23 cellular contexts compared by ENCODE assay signal in genomic region chr16:56956756-56957155, GRCh38. TPM values are rescaled to one million over a fixed set of nuclear protein-coding genes. Genes with fewer than 3 reads are reported as not detected.
DNase-seq lines count a peak whose midpoint lies in the region; ATAC-seq, FAIRE-seq and TF ChIP-seq lines count a peak whose summit lies in the region.
"Had no signal": no experiment of that assay in that cellular context is flagged by ENCODE, and none has a peak within 500 bp of the region (broad histone marks: within the 10 kb centered on the region; RNA-seq: fewer than 3 reads in every experiment).

No MANE protein-coding gene starts in this region.

- no peak overlapping the region for H3K27ac ChIP-seq in K562 (ENCODE audit: extremely low read depth, low read depth, low read length)
- H3K27ac ChIP-seq in neural progenitor cell, result no peak overlapping the region
- H3K27ac ChIP-seq in stomach, result no peak overlapping the region
- H3K27ac ChIP-seq: body of pancreas, coronary artery, SJSA1 had no signal

- intact Hi-C loops in K562 (cut with micrococcal nuclease) (no loop called here), stomach (cut with DNase I; ENCODE audit: low total_unique reads) (no loop called here)

- H3K4me2 ChIP-seq in K562 (ENCODE audit: insufficient read depth, low read length) (no peak overlapping the region), neural progenitor cell (no peak overlapping the region)

- ATAC-seq in K562 (no peak; the same call in 2 of the 3 replicates), HG02981 (IDR thresholded peaks at IDR 0.05; ENCODE audit: unreplicated experiment) (no peak)
- ATAC-seq: activated naive CD4-positive, alpha-beta T cell treated with anti-CD3 and anti-CD28 coated beads, Interleukin-2, amount 50 U/mL, for 72 hours; body of pancreas; Panc1 had no signal

- POLR2A ChIA-PET in K562 (lab: Yijun Ruan, JAX), result interaction anchor here (0.8 to 2.0 kb wide), 3 partner anchors 9 to 545 kb away, joined by 3 to 7 read pairs (median 4); no protein-coding TSS in a partner anchor

- no peaks in the 10 kb centered on the region for H3K79me2 ChIP-seq in K562 (ENCODE audit: control insufficient read depth, insufficient read depth, low read length)
- no peaks in the 10 kb centered on the region for H3K79me2 ChIP-seq in neural progenitor cell (ENCODE audit: low read depth)

- no peak for FAIRE-seq in K562 (lab: Jason Lieb, UNC)
- FAIRE-seq: endometrium, urothelium cell line had no signal

- H3K27ac Mint-ChIP-seq in HFFc6 (no peak overlapping the region), neural progenitor cell (no peak overlapping the region)
- H3K27ac Mint-ChIP-seq: activated naive CD4-positive, alpha-beta T cell treated with anti-CD3 and anti-CD28 coated beads, Interleukin-2, amount 50 U/mL, for 72 hours; IgD-negative memory B cell; immature natural killer cell; T-helper 1 cell treated with Interleukin-12 subunit alpha and Interleukin-12 subunit beta and Interleukin-4 antibody, amounts not matched to agents 30 μg/mL and 1 μg/mL, for 36 hours had no signal

- no peak overlapping the region for H3K4me3 ChIP-seq in GM12864 (ENCODE audit: low read depth, low read length)
- no peak overlapping the region for H3K4me3 ChIP-seq in K562
- H3K4me3 ChIP-seq in neural progenitor cell, result no peak overlapping the region
- H3K4me3 ChIP-seq in stomach, result no peak overlapping the region
- H3K4me3 ChIP-seq: body of pancreas, coronary artery, SJSA1 had no signal

- no peak for TF ChIP-seq EP300 in K562 (IDR thresholded peaks at IDR 0.05; ENCODE audit: low read length)
- TF ChIP-seq EP300 in stomach (IDR thresholded peaks at IDR 0.05), result no peak

- H3K36me3 Mint-ChIP-seq in HFFc6 (ENCODE audit: low read depth) (no peaks in the 10 kb centered on the region), neural progenitor cell (no peaks in the 10 kb centered on the region)
- H3K36me3 Mint-ChIP-seq: activated naive CD4-positive, alpha-beta T cell treated with anti-CD3 and anti-CD28 coated beads, Interleukin-2, amount 50 U/mL, for 72 hours; IgD-negative memory B cell; immature natural killer cell had no signal

- peak; percentile 33 for TF ChIP-seq CTCF in GM12864 (IDR thresholded peaks at IDR 0.05; ENCODE audit: low read depth, low read length, missing control alignments)
- peak; percentile 57 for TF ChIP-seq CTCF in HFFc6 (IDR thresholded peaks at IDR 0.05)
- TF ChIP-seq CTCF in K562 (IDR thresholded peaks at IDR 0.05 in 2 of 3, conservative IDR thresholded peaks at IDR 0.05 in 1 of 3; ENCODE audit: insufficient read depth in 2 of 3, low read depth in 1 of 3, low read length in 3 of 3), result peak in 2 of 3 experiments; percentile 19 to 23; a peak in 2 of 6 replicates
- TF ChIP-seq CTCF in neural progenitor cell (IDR thresholded peaks at IDR 0.05), result peak; percentile 14
- TF ChIP-seq CTCF in stomach (IDR thresholded peaks at IDR 0.05), result no peak

- H3K4me1 ChIP-seq in K562 (replicated peaks in 1 of 2; ENCODE audit: control insufficient read depth in 2 of 2, insufficient read depth in 2 of 2, low read length in 2 of 2) (peaks cover 0 to 8% of the 10 kb centered on the region in 2 experiments; a peak in 2 of 5 replicates), neural progenitor cell (no peaks in the 10 kb centered on the region), stomach (peaks cover 0 to 22% (median 0%) of the 10 kb centered on the region in 4 donors)
- H3K4me1 ChIP-seq: body of pancreas, Caco-2, SJSA1 had no signal

- no peak for TF ChIP-seq RAD21 in K562 (CRISPR knock-in tag; conservative IDR thresholded peaks at IDR 0.05 in 1 of 2, IDR thresholded peaks at IDR 0.05 in 1 of 2)

- H3K9me1 ChIP-seq in K562 (ENCODE audit: control insufficient read depth, insufficient read depth, low read length), result no peaks in the 10 kb centered on the region

- TF ChIP-seq POLR2A in K562 (conservative IDR thresholded peaks at IDR 0.05), result no peak
- no peak for TF ChIP-seq POLR2A in stomach (IDR thresholded peaks at IDR 0.05)

- DNase-seq in GM12864 (ENCODE audit: low read depth) (no peak), HFFc6 (no peak), K562 (ENCODE audit: extremely low read depth in 1 of 4, low spot score in 3 of 4) (no peak), neural progenitor cell (ENCODE audit: low spot score) (no peak), NCI-H345 (lab: John Stamatoyannopoulos, UW) (no peak), stomach (no peak), NCI-H1105 (lab: John Stamatoyannopoulos, UW) (no peak)
- DNase-seq: activated CD4-positive, alpha-beta T cell treated with anti-CD3 and anti-CD28 coated beads, Interleukin-2, amount 50 U/mL, for 1 hour; activated T-cell treated with anti-CD3 and anti-CD28 coated beads, Interleukin-2, amount 50 U/mL, for 48 hours; AML-193; body of pancreas; Caco-2; immature natural killer cell; NCI-H82 had no signal

- H3K27me3 Mint-ChIP-seq in HFFc6 (ENCODE audit: insufficient read depth) (peaks cover 4% of the 10 kb centered on the region), neural progenitor cell (ENCODE audit: insufficient read depth, low read depth) (peaks cover 8% of the 10 kb centered on the region)
- H3K27me3 Mint-ChIP-seq: IgD-negative memory B cell had no signal

- H4K20me1 ChIP-seq in K562 (replicated peaks; ENCODE audit: control insufficient read depth, insufficient read depth, low read length), result no peaks in the 10 kb centered on the region
- no peaks in the 10 kb centered on the region for H4K20me1 ChIP-seq in neural progenitor cell (ENCODE audit: low read depth)

- no peak overlapping the region for H3K4me3 Mint-ChIP-seq in HFFc6
- H3K4me3 Mint-ChIP-seq in neural progenitor cell, result no peak overlapping the region
- H3K4me3 Mint-ChIP-seq: IgD-negative memory B cell; immature natural killer cell; T-helper 1 cell treated with Interleukin-12 subunit alpha and Interleukin-12 subunit beta and Interleukin-4 antibody, amounts not matched to agents 30 μg/mL and 1 μg/mL, for 36 hours had no signal

- H3K27me3 ChIP-seq in K562 (ENCODE audit: control insufficient read depth in 2 of 2, insufficient read depth in 2 of 2, low read length in 2 of 2), result peaks cover 17 to 28% of the 10 kb centered on the region in 2 experiments; a peak in 4 of 5 replicates
- H3K27me3 ChIP-seq in neural progenitor cell, result no peaks in the 10 kb centered on the region
- no peaks in the 10 kb centered on the region for H3K27me3 ChIP-seq in stomach
- H3K27me3 ChIP-seq: body of pancreas, SJSA1 had no signal

- no TSS peak for BruUV-seq in K562 (replicated peaks; lab: Mats Ljungman, UMichigan)

- peaks cover 9% of the 10 kb centered on the region; the same call in 1 of the 2 replicates for H3K4me1 Mint-ChIP-seq in HFFc6 (ENCODE audit: low read depth)
- H3K4me1 Mint-ChIP-seq in neural progenitor cell, result no peaks in the 10 kb centered on the region
- H3K4me1 Mint-ChIP-seq: immature natural killer cell had no signal

- no peaks in the 10 kb centered on the region for H3F3A ChIP-seq in neural progenitor cell (ENCODE audit: low read depth)

- 13% methylated on average over 4 of the region's 4 CpGs for WGBS in K562 (ENCODE audit: insufficient coverage, low coverage, missing lambda C conversion rate)
- 39 to 68% (median 51%) methylated on average over 4 of the region's 4 CpGs for WGBS in stomach, 5 donors

- H3K36me3 ChIP-seq in K562 (ENCODE audit: control insufficient read depth, insufficient read depth, low read length) (no peaks in the 10 kb centered on the region), neural progenitor cell (no peaks in the 10 kb centered on the region), stomach (no peaks in the 10 kb centered on the region)
- H3K36me3 ChIP-seq: SJSA1 had no signal

- in situ Hi-C loops in K562 (cut with MboI), result no loop called here

- H3K9me3 ChIP-seq in K562 (replicated peaks; ENCODE audit: control insufficient read depth, insufficient read depth, low read depth, low read length) (0 out of 2 replicates have a peak, but pooled peaks cover 1% of the 10 kb centered on the region), neural progenitor cell (ENCODE audit: low read depth) (no peaks in the 10 kb centered on the region), stomach (no peaks in the 10 kb centered on the region)
- H3K9me3 ChIP-seq: body of pancreas, Caco-2, SJSA1 had no signal

- H3K9ac ChIP-seq in K562 (ENCODE audit: insufficient read depth in 1 of 2, low read depth in 2 of 2, low read length in 2 of 2) (no peak overlapping the region), neural progenitor cell (no peak overlapping the region)

- H3K9me3 Mint-ChIP-seq in HFFc6 (no peaks in the 10 kb centered on the region), neural progenitor cell (no peaks in the 10 kb centered on the region)
- H3K9me3 Mint-ChIP-seq: activated naive CD4-positive, alpha-beta T cell treated with anti-CD3 and anti-CD28 coated beads, Interleukin-2, amount 50 U/mL, for 72 hours; IgD-negative memory B cell; immature natural killer cell; T-helper 1 cell treated with Interleukin-12 subunit alpha and Interleukin-12 subunit beta and Interleukin-4 antibody, amounts not matched to agents 30 μg/mL and 1 μg/mL, for 36 hours had no signal

- H2AFZ ChIP-seq in K562 (ENCODE audit: low read depth, low read length), result no peak overlapping the region
- no peak overlapping the region for H2AFZ ChIP-seq in neural progenitor cell (replicated peaks)

- CTCF ChIA-PET in K562 (lab: Yijun Ruan, JAX; ENCODE audit: low intra/inter-chr PET ratio), result no interaction called here

RNA-seq across cellular contexts. Expression of gene CETP, which starts 5.0 kb away (rescaled TPM):
- not detected for total RNA-seq in HFFc6 (2021; fragmentation: NEBNext Ultra II Directional; extraction: Animal tissue kit (Norgen Biotek cat#: 25700))
- 0.37 TPM in 1 of 2 replicates, not detected in the other for total RNA-seq in K562 (2011; cell fraction: chromatin; rRNA removed; ENCODE audit: low replicate concordance)
- total RNA-seq in K562 (2011; cell fraction: nucleolus; rRNA removed), result 0.17 TPM in 1 of 2 replicates, not detected in the other
- total RNA-seq in K562 (2011; cell fraction: nucleoplasm; rRNA removed), result not detected in 2 replicates
- not detected in 2 replicates for total RNA-seq in K562 (2014; rRNA removed)
- not detected in 2 replicates for total RNA-seq in K562 (2014; rRNA removed; fragmentation: Illumina TruSeq; extraction: Trizol)
- total RNA-seq in K562 (2015; rRNA removed; fragmentation: Illumina TruSeq; extraction: Trizol), result not detected in 2 replicates
- total RNA-seq in K562 (2021), result not detected in 2 replicates
- polyA plus RNA-seq in K562 (2011; rRNA removed), result 0.05 TPM in 1 of 2 replicates, not detected in the other
- 0.06 TPM in 1 of 2 replicates, not detected in the other for polyA plus RNA-seq in K562 (2011; cell fraction: cytosol; rRNA removed)
- polyA plus RNA-seq in K562 (2011; cell fraction: nucleus; rRNA removed), result 0.06 and 0.30 TPM in 2 replicates
- 0.06 TPM in 1 of 2 replicates, not detected in the other for polyA plus RNA-seq in K562 (2012)
- polyA plus RNA-seq in K562 (2014; fragmentation: Illumina TruSeq; extraction: Trizol), result not detected in 2 replicates
- under 1 TPM in 1 of 2 experiments, not detected in 1; 0.07 TPM for polyA plus RNA-seq in K562 (2014; fragmentation: Nextera tagmentation; extraction: Ambion mirVana)
- polyA plus RNA-seq in K562 (2014; rRNA removed), result 0.11 TPM in 1 of 2 replicates, not detected in the other
- not detected in 2 replicates for polyA minus RNA-seq in K562 (2011; rRNA and poly(A)+ RNA removed)
- not detected in 2 replicates for polyA minus RNA-seq in K562 (2011; cell fraction: cytosol; rRNA and poly(A)+ RNA removed)
- not detected in 2 replicates for polyA minus RNA-seq in K562 (2011; cell fraction: nucleus; rRNA and poly(A)+ RNA removed)
- total RNA-seq in neural progenitor cell (ENCODE audit: low replicate concordance), result 0.28 TPM in 1 of 2 replicates, not detected in the other
- 1 to 10 TPM in 1 of 5 donors, not detected in 4; 2.9 TPM for total RNA-seq in stomach
- under 1 TPM; 0.18 to 0.46 (median 0.19) TPM for polyA plus RNA-seq in stomach
- total RNA-seq: activated naive CD4-positive, alpha-beta T cell treated with anti-CD3 and anti-CD28 coated beads, Interleukin-2, amount 50 U/mL, for 72 hours; Caco-2 had no signal

RNA-seq across cellular contexts. Expression of gene HERPUD1, which starts 24.8 kb away (rescaled TPM):
- 100 to 1,000 TPM in 3 of 6 experiments, 10 to 100 TPM in 3; 87.9 to 109 (median 96.9) TPM for total RNA-seq in HFFc6 (2021; fragmentation: NEBNext Ultra II Directional; extraction: Animal tissue kit (Norgen Biotek cat#: 25700))
- 163 and 256 TPM in 2 replicates for total RNA-seq in K562 (2011; cell fraction: chromatin; rRNA removed; ENCODE audit: low replicate concordance)
- total RNA-seq in K562 (2011; cell fraction: nucleolus; rRNA removed), result 127 and 147 TPM in 2 replicates
- total RNA-seq in K562 (2011; cell fraction: nucleoplasm; rRNA removed), result 170 and 203 TPM in 2 replicates
- total RNA-seq in K562 (2014; rRNA removed), result 25.8 and 26.8 TPM in 2 replicates
- 49.3 and 65.4 TPM in 2 replicates for total RNA-seq in K562 (2014; rRNA removed; fragmentation: Illumina TruSeq; extraction: Trizol)
- 18.1 and 19.2 TPM in 2 replicates for total RNA-seq in K562 (2015; rRNA removed; fragmentation: Illumina TruSeq; extraction: Trizol)
- total RNA-seq in K562 (2021), result 54.4 and 60.7 TPM in 2 replicates
- 50.0 and 90.9 TPM in 2 replicates for polyA plus RNA-seq in K562 (2011; rRNA removed)
- 36.4 and 59.0 TPM in 2 replicates for polyA plus RNA-seq in K562 (2011; cell fraction: cytosol; rRNA removed)
- polyA plus RNA-seq in K562 (2011; cell fraction: nucleus; rRNA removed), result 92.5 and 115 TPM in 2 replicates
- 28.0 and 112 TPM in 2 replicates for polyA plus RNA-seq in K562 (2012)
- 57.8 and 60.7 TPM in 2 replicates for polyA plus RNA-seq in K562 (2014; fragmentation: Illumina TruSeq; extraction: Trizol)
- polyA plus RNA-seq in K562 (2014; fragmentation: Nextera tagmentation; extraction: Ambion mirVana), result 10 to 100 TPM; 14.2 to 17.8 TPM
- 32.0 and 37.4 TPM in 2 replicates for polyA plus RNA-seq in K562 (2014; rRNA removed)
- polyA minus RNA-seq in K562 (2011; rRNA and poly(A)+ RNA removed), result 49.2 and 70.6 TPM in 2 replicates
- 36.1 and 42.5 TPM in 2 replicates for polyA minus RNA-seq in K562 (2011; cell fraction: cytosol; rRNA and poly(A)+ RNA removed)
- polyA minus RNA-seq in K562 (2011; cell fraction: nucleus; rRNA and poly(A)+ RNA removed), result 36.1 and 75.2 TPM in 2 replicates
- 16.1 and 18.1 TPM in 2 replicates for total RNA-seq in neural progenitor cell (ENCODE audit: low replicate concordance)
- 100 to 1,000 TPM in 3 of 5 donors, 10 to 100 TPM in 1, 1 to 10 TPM in 1; 2.6 to 329 (median 190) TPM for total RNA-seq in stomach
- polyA plus RNA-seq in stomach, result 10 to 100 TPM; 40.4 to 63.7 (median 57.9) TPM

RNA-seq across cellular contexts. Expression of gene NLRC5, which starts 32.6 kb away (rescaled TPM):
- total RNA-seq in HFFc6 (2021; fragmentation: NEBNext Ultra II Directional; extraction: Animal tissue kit (Norgen Biotek cat#: 25700)), result 10 to 100 TPM; 18.2 to 26.2 (median 21.7) TPM
- total RNA-seq in K562 (2011; cell fraction: chromatin; rRNA removed; ENCODE audit: low replicate concordance), result 0.30 TPM in 1 of 2 replicates, not detected in the other
- total RNA-seq in K562 (2011; cell fraction: nucleolus; rRNA removed), result 0.26 and 1.0 TPM in 2 replicates
- total RNA-seq in K562 (2011; cell fraction: nucleoplasm; rRNA removed), result not detected in 2 replicates
- total RNA-seq in K562 (2014; rRNA removed), result 0.59 TPM in 1 of 2 replicates, not detected in the other
- 0.06 TPM in 1 of 2 replicates, not detected in the other for total RNA-seq in K562 (2014; rRNA removed; fragmentation: Illumina TruSeq; extraction: Trizol)
- total RNA-seq in K562 (2015; rRNA removed; fragmentation: Illumina TruSeq; extraction: Trizol), result not detected in 2 replicates
- 0.71 and 0.89 TPM in 2 replicates for total RNA-seq in K562 (2021)
- polyA plus RNA-seq in K562 (2011; rRNA removed), result 0.26 TPM in 1 of 2 replicates, not detected in the other
- 0.03 TPM in 1 of 2 replicates, not detected in the other for polyA plus RNA-seq in K562 (2011; cell fraction: cytosol; rRNA removed)
- polyA plus RNA-seq in K562 (2011; cell fraction: nucleus; rRNA removed), result 0.11 and 0.18 TPM in 2 replicates
- 0.12 and 0.29 TPM in 2 replicates for polyA plus RNA-seq in K562 (2012)
- not detected in 2 replicates for polyA plus RNA-seq in K562 (2014; fragmentation: Illumina TruSeq; extraction: Trizol)
- polyA plus RNA-seq in K562 (2014; fragmentation: Nextera tagmentation; extraction: Ambion mirVana), result not detected
- polyA plus RNA-seq in K562 (2014; rRNA removed), result not detected in 2 replicates
- polyA minus RNA-seq in K562 (2011; rRNA and poly(A)+ RNA removed), result 0.42 TPM in 1 of 2 replicates, not detected in the other
- 1.2 TPM in 1 of 2 replicates, not detected in the other for polyA minus RNA-seq in K562 (2011; cell fraction: cytosol; rRNA and poly(A)+ RNA removed)
- polyA minus RNA-seq in K562 (2011; cell fraction: nucleus; rRNA and poly(A)+ RNA removed), result 0.94 TPM in 1 of 2 replicates, not detected in the other
- not detected in 2 replicates for total RNA-seq in neural progenitor cell (ENCODE audit: low replicate concordance)
- 100 to 1,000 TPM in 1 of 5 donors, 10 to 100 TPM in 4; 12.5 to 265 (median 40.2) TPM for total RNA-seq in stomach
- polyA plus RNA-seq in stomach, result 10 to 100 TPM; 11.7 to 24.5 (median 14.2) TPM

Comparison
In these comparisons a context has a peak if more than half of its experiments do, and no peak if none do; other contexts are left out.
1. CTCF ChIP-seq: peak in GM12864 (single experiment), HFFc6 (single experiment), K562 (2 of 3) and neural progenitor cell (single experiment); none in stomach (0 of 7).
2. RNA of gene NLRC5, which starts 32.6 kb away (total RNA-seq): 12.5 to 265 TPM in stomach and 18.2 to 26.2 TPM in HFFc6; 0.06 to 1.0 TPM in K562 and not detected in neural progenitor cell; every median in the first group is over 4 times any median in the second.